Comparison of ENCODE assay signal across 1 cellular context in the genomic region with DNA sequence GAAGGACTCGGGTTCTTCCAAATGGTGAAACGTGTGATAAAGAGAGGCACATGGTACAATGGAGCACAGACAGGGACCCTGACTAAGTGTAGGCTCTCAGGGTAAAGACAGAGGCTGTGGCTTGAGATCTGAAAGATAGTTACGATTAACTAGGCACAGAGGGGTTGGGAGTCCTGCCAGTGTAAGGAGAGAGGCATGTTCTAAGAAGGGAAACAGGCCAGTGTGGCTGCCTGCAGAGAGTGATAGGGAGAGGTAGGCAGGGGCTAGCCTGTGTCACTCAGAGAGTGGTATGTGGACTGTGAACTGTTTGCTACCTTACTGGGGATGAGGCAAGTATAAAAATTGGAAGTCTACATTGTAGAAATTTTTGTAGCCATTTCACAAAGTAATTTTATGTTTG.
TF ChIP-seq lines count a peak whose summit lies in the region.

No MANE protein-coding gene starts in this region.

TF ChIP-seq in GM23338, 12 proteins besides CTCF, POLR2A, EP300 and RAD21 (continued from another document):
- TF ChIP-seq, protein P1, sequence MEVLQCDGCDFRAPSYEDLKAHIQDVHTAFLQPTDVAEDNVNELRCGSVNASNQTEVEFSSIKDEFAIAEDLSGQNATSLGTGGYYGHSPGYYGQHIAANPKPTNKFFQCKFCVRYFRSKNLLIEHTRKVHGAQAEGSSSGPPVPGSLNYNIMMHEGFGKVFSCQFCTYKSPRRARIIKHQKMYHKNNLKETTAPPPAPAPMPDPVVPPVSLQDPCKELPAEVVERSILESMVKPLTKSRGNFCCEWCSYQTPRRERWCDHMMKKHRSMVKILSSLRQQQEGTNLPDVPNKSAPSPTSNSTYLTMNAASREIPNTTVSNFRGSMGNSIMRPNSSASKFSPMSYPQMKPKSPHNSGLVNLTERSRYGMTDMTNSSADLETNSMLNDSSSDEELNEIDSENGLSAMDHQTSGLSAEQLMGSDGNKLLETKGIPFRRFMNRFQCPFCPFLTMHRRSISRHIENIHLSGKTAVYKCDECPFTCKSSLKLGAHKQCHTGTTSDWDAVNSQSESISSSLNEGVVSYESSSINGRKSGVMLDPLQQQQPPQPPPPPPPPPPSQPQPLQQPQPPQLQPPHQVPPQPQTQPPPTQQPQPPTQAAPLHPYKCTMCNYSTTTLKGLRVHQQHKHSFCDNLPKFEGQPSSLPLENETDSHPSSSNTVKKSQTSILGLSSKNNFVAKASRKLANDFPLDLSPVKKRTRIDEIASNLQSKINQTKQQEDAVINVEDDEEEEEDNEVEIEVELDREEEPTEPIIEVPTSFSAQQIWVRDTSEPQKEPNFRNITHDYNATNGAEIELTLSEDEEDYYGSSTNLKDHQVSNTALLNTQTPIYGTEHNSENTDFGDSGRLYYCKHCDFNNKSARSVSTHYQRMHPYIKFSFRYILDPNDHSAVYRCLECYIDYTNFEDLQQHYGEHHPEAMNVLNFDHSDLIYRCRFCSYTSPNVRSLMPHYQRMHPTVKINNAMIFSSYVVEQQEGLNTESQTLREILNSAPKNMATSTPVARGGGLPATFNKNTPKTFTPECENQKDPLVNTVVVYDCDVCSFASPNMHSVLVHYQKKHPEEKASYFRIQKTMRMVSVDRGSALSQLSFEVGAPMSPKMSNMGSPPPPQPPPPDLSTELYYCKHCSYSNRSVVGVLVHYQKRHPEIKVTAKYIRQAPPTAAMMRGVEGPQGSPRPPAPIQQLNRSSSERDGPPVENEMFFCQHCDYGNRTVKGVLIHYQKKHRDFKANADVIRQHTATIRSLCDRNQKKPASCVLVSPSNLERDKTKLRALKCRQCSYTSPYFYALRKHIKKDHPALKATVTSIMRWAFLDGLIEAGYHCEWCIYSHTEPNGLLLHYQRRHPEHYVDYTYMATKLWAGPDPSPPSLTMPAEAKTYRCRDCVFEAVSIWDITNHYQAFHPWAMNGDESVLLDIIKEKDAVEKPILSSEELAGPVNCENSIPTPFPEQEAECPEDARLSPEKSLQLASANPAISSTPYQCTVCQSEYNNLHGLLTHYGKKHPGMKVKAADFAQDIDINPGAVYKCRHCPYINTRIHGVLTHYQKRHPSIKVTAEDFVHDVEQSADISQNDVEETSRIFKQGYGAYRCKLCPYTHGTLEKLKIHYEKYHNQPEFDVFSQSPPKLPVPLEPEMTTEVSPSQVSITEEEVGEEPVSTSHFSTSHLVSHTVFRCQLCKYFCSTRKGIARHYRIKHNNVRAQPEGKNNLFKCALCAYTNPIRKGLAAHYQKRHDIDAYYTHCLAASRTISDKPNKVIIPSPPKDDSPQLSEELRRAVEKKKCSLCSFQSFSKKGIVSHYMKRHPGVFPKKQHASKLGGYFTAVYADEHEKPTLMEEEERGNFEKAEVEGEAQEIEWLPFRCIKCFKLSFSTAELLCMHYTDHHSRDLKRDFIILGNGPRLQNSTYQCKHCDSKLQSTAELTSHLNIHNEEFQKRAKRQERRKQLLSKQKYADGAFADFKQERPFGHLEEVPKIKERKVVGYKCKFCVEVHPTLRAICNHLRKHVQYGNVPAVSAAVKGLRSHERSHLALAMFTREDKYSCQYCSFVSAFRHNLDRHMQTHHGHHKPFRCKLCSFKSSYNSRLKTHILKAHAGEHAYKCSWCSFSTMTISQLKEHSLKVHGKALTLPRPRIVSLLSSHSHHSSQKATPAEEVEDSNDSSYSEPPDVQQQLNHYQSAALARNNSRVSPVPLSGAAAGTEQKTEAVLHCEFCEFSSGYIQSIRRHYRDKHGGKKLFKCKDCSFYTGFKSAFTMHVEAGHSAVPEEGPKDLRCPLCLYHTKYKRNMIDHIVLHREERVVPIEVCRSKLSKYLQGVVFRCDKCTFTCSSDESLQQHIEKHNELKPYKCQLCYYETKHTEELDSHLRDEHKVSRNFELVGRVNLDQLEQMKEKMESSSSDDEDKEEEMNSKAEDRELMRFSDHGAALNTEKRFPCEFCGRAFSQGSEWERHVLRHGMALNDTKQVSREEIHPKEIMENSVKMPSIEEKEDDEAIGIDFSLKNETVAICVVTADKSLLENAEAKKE (CRISPR knock-in tag; IDR thresholded peaks at IDR 0.05) = no peak
